Comparison of ENCODE assay signal across 8 cellular contexts in the genomic region with DNA sequence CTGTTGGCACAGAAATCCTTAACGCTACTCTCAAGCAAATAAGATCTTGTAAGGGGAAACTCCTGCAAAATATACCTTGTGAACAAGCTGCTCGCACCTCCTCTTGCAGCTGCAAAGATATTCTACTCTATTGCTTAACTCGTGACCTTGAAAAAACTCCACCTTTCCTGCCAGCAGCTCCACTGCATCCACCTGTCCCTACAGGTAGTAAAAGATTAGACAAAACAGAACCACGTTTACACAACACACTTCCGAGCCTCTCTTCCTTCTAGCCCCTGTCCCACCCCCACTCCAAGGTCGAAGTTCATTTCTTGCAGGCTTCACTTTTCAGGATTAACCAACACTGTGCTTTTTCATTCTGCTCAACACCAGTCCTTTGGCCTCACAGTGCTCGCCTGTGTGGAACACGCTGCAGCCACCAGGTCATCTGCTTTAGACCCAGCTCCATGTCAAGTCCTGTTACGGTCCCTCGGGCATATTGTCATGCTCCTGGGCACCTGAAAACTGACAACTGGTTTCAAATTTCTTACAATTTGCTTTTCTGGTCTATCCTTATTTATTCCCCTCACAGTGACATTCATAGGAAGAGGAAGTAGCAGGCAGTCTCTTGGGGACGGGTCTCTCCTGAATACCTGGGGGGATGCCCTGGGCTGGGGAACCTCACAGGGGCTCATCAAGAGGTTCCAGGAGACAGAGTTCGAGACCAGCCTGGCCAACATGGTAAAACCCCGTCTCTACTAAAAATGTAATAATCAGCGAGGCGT.
DNase-seq lines count a peak whose midpoint lies in the region; ATAC-seq and TF ChIP-seq lines count a peak whose summit lies in the region.

No MANE protein-coding gene starts in this region.

- H3K4me3 Mint-ChIP-seq in T-helper 2 cell treated with Interferon-gamma antibody and Interleukin-4, amounts not matched to agents 5 μg/mL and 100 μg/mL, for 36 hours: no peak overlapping the region
- H3K4me3 Mint-ChIP-seq in activated B cell treated with CpG ODN at 0.5 μM for 24 hours (peak overlapping the region; percentile 29), endodermal cell (no peak overlapping the region)

- H3K4me1 Mint-ChIP-seq in T-helper 2 cell treated with Interferon-gamma antibody and Interleukin-4, amounts not matched to agents 5 μg/mL and 100 μg/mL, for 36 hours (ENCODE audit: low read depth): peaks cover 67% of the 10 kb centered on the region
- H3K4me1 Mint-ChIP-seq in activated B cell treated with CpG ODN at 0.5 μM for 24 hours (peaks cover 90% of the 10 kb centered on the region), endodermal cell (peaks cover 33% of the 10 kb centered on the region)

- H3K27me3 Mint-ChIP-seq in T-helper 2 cell treated with Interferon-gamma antibody and Interleukin-4, amounts not matched to agents 5 μg/mL and 100 μg/mL, for 36 hours (ENCODE audit: low read depth): no peaks in the 10 kb centered on the region
- H3K27me3 Mint-ChIP-seq in activated B cell treated with CpG ODN at 0.5 μM for 24 hours (no peaks in the 10 kb centered on the region), endodermal cell (ENCODE audit: insufficient read depth) (peaks cover 2% of the 10 kb centered on the region)

- peak overlapping the region; percentile 34 for H3K27ac Mint-ChIP-seq in T-helper 2 cell treated with Interferon-gamma antibody and Interleukin-4, amounts not matched to agents 5 μg/mL and 100 μg/mL, for 36 hours
- H3K27ac Mint-ChIP-seq in activated B cell treated with CpG ODN at 0.5 μM for 24 hours (peak overlapping the region; percentile 86), endodermal cell (no peak overlapping the region)

- peaks cover 0 to 71% of the 10 kb centered on the region in 2 donors for H3K36me3 ChIP-seq in gastroesophageal sphincter
- H3K36me3 ChIP-seq in stomach: peaks cover 3 to 56% (median 42%) of the 10 kb centered on the region in 4 donors
- H3K36me3 ChIP-seq in endodermal cell (ENCODE audit: control insufficient read depth, insufficient read depth, low read length): no peaks in the 10 kb centered on the region

- peak; percentile 22 for ATAC-seq in activated B cell treated with CpG ODN at 0.5 μM for 24 hours (ENCODE audit: low read depth)
- ATAC-seq in gastroesophageal sphincter: no peak
- no peak for ATAC-seq in HG03469 (IDR thresholded peaks at IDR 0.05; ENCODE audit: unreplicated experiment)

- H3K9me3 Mint-ChIP-seq in T-helper 2 cell treated with Interferon-gamma antibody and Interleukin-4, amounts not matched to agents 5 μg/mL and 100 μg/mL, for 36 hours: no peaks in the 10 kb centered on the region
- H3K9me3 Mint-ChIP-seq in activated B cell treated with CpG ODN at 0.5 μM for 24 hours (no peaks in the 10 kb centered on the region), endodermal cell (no peaks in the 10 kb centered on the region)

- TF ChIP-seq POLR2A in gastroesophageal sphincter (IDR thresholded peaks at IDR 0.05) (no peak), stomach (IDR thresholded peaks at IDR 0.05) (no peak)

- H3K27ac ChIP-seq in gastroesophageal sphincter: peak overlapping the region in 3 of 4 donors; percentile 68 to 79 (median 78)
- peak overlapping the region; percentile 53 to 85 (median 78) for H3K27ac ChIP-seq in stomach
- H3K27ac ChIP-seq in endodermal cell (ENCODE audit: low read depth, low read length): no peak overlapping the region

- DNase-seq in T-helper 2 cell treated with Interferon-gamma antibody and Interleukin-4, amounts not matched to agents 5 μg/mL and 100 μg/mL, for 36 hours (ENCODE audit: low spot score): no peak
- DNase-seq in T-helper 2 cell (no peak), activated B cell treated with CpG ODN at 0.5 μM for 24 hours (no peak), stomach (peak; percentile 67), endodermal cell (no peak)
- no peak for DNase-seq in stimulated activated CD4-positive, alpha-beta T cell treated with anti-CD3 and anti-CD28 coated beads, Interleukin-2, amount 100 ng/mL, for 48 hours

- TF ChIP-seq CTCF in activated B cell treated with CpG ODN at 0.5 μM for 24 hours (IDR thresholded peaks at IDR 0.05) (no peak), gastroesophageal sphincter (IDR thresholded peaks at IDR 0.05) (no peak), stomach (IDR thresholded peaks at IDR 0.05) (peak in 1 of 7 experiments; percentile 14), endodermal cell (conservative IDR thresholded peaks at IDR 0.05) (no peak)

- no peaks in the 10 kb centered on the region for H3K9me3 ChIP-seq in gastroesophageal sphincter
- H3K9me3 ChIP-seq in stomach: no peaks in the 10 kb centered on the region
- H3K9me3 ChIP-seq in endodermal cell (ENCODE audit: control insufficient read depth, low read length): no peaks in the 10 kb centered on the region

- 86 to 89% methylated on average over 8 to 15 of the region's 15 CpGs for WGBS in gastroesophageal sphincter (ENCODE audit: low coverage in 1 of 2), 2 donors
- WGBS in stomach, 5 donors: 43 to 70% (median 56%) methylated on average over 15 of the region's 15 CpGs
- WGBS in endodermal cell (ENCODE audit: insufficient coverage in 1 of 2, insufficient read length in 1 of 2), 2 experiments: 92 to 93% methylated on average over 12 to 15 of the region's 15 CpGs

- peaks cover 77% of the 10 kb centered on the region for H3K36me3 Mint-ChIP-seq in T-helper 2 cell treated with Interferon-gamma antibody and Interleukin-4, amounts not matched to agents 5 μg/mL and 100 μg/mL, for 36 hours (ENCODE audit: low read depth)
- H3K36me3 Mint-ChIP-seq in activated B cell treated with CpG ODN at 0.5 μM for 24 hours (ENCODE audit: low read depth): peaks cover 96% of the 10 kb centered on the region
- H3K36me3 Mint-ChIP-seq in endodermal cell (ENCODE audit: low read depth): no peaks in the 10 kb centered on the region

- POLR2A ChIA-PET in activated B cell treated with CpG ODN at 0.5 μM for 24 hours (lab: Charles Lee): interaction anchor here (1.0 to 1.9 kb wide), 3 partner anchors 12 to 60 kb away, joined by 3 to 13 read pairs (median 3); no protein-coding TSS in a partner anchor

- no peak overlapping the region for H3K9ac ChIP-seq in endodermal cell (ENCODE audit: extremely low read depth, low read length, poor library complexity, severe bottlenecking)

- CTCF ChIA-PET in activated B cell treated with CpG ODN at 0.5 μM for 24 hours (lab: Charles Lee): interaction anchor here (1.2 to 1.7 kb wide), 6 partner anchors 58 to 523 kb away, joined by 3 to 13 read pairs (median 5); no protein-coding TSS in a partner anchor

- no peaks in the 10 kb centered on the region for H3K27me3 ChIP-seq in gastroesophageal sphincter
- H3K27me3 ChIP-seq in stomach: no peaks in the 10 kb centered on the region
- no peaks in the 10 kb centered on the region for H3K27me3 ChIP-seq in endodermal cell (ENCODE audit: control insufficient read depth, insufficient read depth, low read length, poor library complexity, severe bottlenecking)

- H3K4me1 ChIP-seq in gastroesophageal sphincter (peaks cover 7 to 96% (median 46%) of the 10 kb centered on the region in 3 donors), stomach (peaks cover 83 to 100% (median 90%) of the 10 kb centered on the region in 4 donors), endodermal cell (ENCODE audit: control insufficient read depth, insufficient read depth, low read length) (no peaks in the 10 kb centered on the region)

- TF ChIP-seq EP300 in gastroesophageal sphincter (IDR thresholded peaks at IDR 0.05) (no peak), stomach (IDR thresholded peaks at IDR 0.05) (no peak)

- no peak overlapping the region for H3K4me3 ChIP-seq in gastroesophageal sphincter
- H3K4me3 ChIP-seq in stomach: no peak overlapping the region
- no peak overlapping the region for H3K4me3 ChIP-seq in endodermal cell (ENCODE audit: low read length)

- intact Hi-C loops in activated B cell treated with CpG ODN at 0.5 μM for 24 hours (cut with micrococcal nuclease): loop anchor here (2.0 kb wide), 1 partner anchor 43 kb away; no protein-coding TSS in a partner anchor
- intact Hi-C loops in stomach (cut with DNase I; ENCODE audit: low total_unique reads): loop anchor here (10.0 kb wide), 1 partner anchor 145 kb away; no protein-coding TSS in a partner anchor
